In genomic region chr13:97435794-97436193, GRCh38 we compare ENCODE assay signal across 9 cellular contexts. TPM values are rescaled to one million over a fixed set of nuclear protein-coding genes. Genes with fewer than 3 reads are reported as not detected.
DNase-seq lines count a peak whose midpoint lies in the region; FAIRE-seq and TF ChIP-seq lines count a peak whose summit lies in the region.
"Had no signal": no experiment of that assay in that cellular context is flagged by ENCODE, and none has a peak within 500 bp of the region (broad histone marks: within the 10 kb centered on the region; RNA-seq: fewer than 3 reads in every experiment).

No MANE protein-coding gene starts in this region.

- TF ChIP-seq CTCF in GM06990 (IDR thresholded peaks at IDR 0.05; ENCODE audit: insufficient read depth, low read length, poor library complexity, severe bottlenecking): no peak
- no peak for TF ChIP-seq CTCF in NB4 (IDR thresholded peaks at IDR 0.05; ENCODE audit: low read depth, low read length)
- no peak for TF ChIP-seq CTCF in coronary artery (IDR thresholded peaks at IDR 0.05)
- TF ChIP-seq CTCF in ovary (IDR thresholded peaks at IDR 0.05): no peak
- no peak for TF ChIP-seq CTCF in D721Med (IDR thresholded peaks at IDR 0.05; ENCODE audit: insufficient read depth, missing control alignments)

- intact Hi-C loops in ovary (cut with DNase I): loop anchor here in 1 of 4 donors (10.0 kb wide), 1 partner anchor 211 kb away; the partner anchor contains the start of gene MBNL2

- no peak for FAIRE-seq in D721Med (lab: Jason Lieb, UNC)

- H3K36me3 ChIP-seq in GM06990 (ENCODE audit: control insufficient read depth, insufficient read depth, low read length): no peaks in the 10 kb centered on the region
- no peaks in the 10 kb centered on the region for H3K36me3 ChIP-seq in ovary

- no peaks in the 10 kb centered on the region for H3K27me3 ChIP-seq in GM06990 (replicated peaks; ENCODE audit: control insufficient read depth, insufficient read depth, low read length)
- H3K27me3 ChIP-seq in ovary: no peaks in the 10 kb centered on the region

- TF ChIP-seq POLR2A in NB4 (IDR thresholded peaks at IDR 0.05; ENCODE audit: extremely low read depth, insufficient read length) (no peak), ovary (IDR thresholded peaks at IDR 0.05) (no peak)

- H3K4me3 ChIP-seq in GM06990 (replicated peaks; ENCODE audit: low read depth, low read length) (peak overlapping the region; percentile 67), NB4 (ENCODE audit: low read depth, low read length) (peak overlapping the region; percentile 70), coronary artery (peak overlapping the region; percentile 97), ovary (peak overlapping the region; percentile 97)

- no peak for TF ChIP-seq EP300 in ovary (IDR thresholded peaks at IDR 0.05)

- DNase-seq in GM06990 (ENCODE audit: extremely low read depth, insufficient read length) (peak; percentile 20), NB4 (ENCODE audit: low read depth) (peak; percentile 39), coronary artery (ENCODE audit: low spot score) (no peak), ovary (no peak), D721Med (ENCODE audit: insufficient read length, low spot score) (no peak), KG1 (lab: John Stamatoyannopoulos, UW) (no peak), NCI-H2196 (lab: John Stamatoyannopoulos, UW; ENCODE audit: unreplicated experiment) (no peak), NOMO-1 treated with dmso at 0.1 percent for 144 hours (lab: John Stamatoyannopoulos, UW; ENCODE audit: unreplicated experiment) (no peak)
- DNase-seq: activated CD8-positive, alpha-beta memory T cell treated with anti-CD3 and anti-CD28 coated beads, Interleukin-2, amount 50 U/mL, for 48 hours had no signal

- H3K4me1 ChIP-seq in ovary (ENCODE audit: insufficient read depth): peaks cover 1% of the 10 kb centered on the region

- WGBS in ovary, 3 donors: 13 to 17% (median 16%) methylated on average over 5 of the region's 5 CpGs

- H3K9me3 ChIP-seq in ovary: no peaks in the 10 kb centered on the region

- H3K27ac ChIP-seq in coronary artery (no peak overlapping the region), ovary (no peak overlapping the region)

RNA-seq across cellular contexts. Expression of gene RAP2A, which starts 1.8 kb away (rescaled TPM):
- 10 to 100 TPM in 6 of 7 donors, 1 to 10 TPM in 1; 8.8 to 23.1 (median 15.0) TPM for total RNA-seq in ovary
- 10 to 100 TPM in 1 of 2 donors, 1 to 10 TPM in 1; 6.6 to 13.3 TPM for polyA plus RNA-seq in ovary

Comparison
In these comparisons a context has a peak if more than half of its experiments do, and no peak if none do; other contexts are left out.
1. DNase-seq: peak in GM06990 (single experiment) and NB4 (single experiment); none in coronary artery (single experiment), ovary (0 of 5), D721Med (single experiment), KG1 (single experiment), NCI-H2196 (single experiment) and NOMO-1 treated with dmso at 0.1 percent for 144 hours (single experiment).
2. Peak in every context shown above with its lines, with median percentiles within 50 percentile points of each other: H3K4me3 ChIP-seq.